ENCODE assay signal across 14 cellular contexts in the genomic region with DNA sequence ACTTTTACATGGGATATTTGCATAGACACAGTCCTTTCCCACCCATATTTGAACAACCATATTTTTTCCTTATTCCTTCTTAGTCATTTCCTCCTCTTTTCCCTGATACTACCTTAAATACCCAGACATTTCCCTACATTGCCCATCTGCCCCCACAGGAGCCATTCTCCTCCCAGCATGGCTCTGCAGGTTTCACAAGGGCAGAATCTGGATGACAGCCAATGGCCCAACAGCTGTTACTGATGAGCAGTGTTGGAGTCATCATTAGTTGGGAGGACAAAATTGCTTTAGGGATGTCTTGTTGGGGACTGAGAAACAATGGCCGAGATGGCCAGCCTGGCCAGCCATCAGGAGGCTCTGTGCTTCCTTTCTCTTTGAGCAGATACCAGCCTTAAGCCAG.
DNase-seq lines count a peak whose midpoint lies in the region; ATAC-seq and TF ChIP-seq lines count a peak whose summit lies in the region.
"Had no signal": no experiment of that assay in that cellular context is flagged by ENCODE, and none has a peak within 500 bp of the region (broad histone marks: within the 10 kb centered on the region; RNA-seq: fewer than 3 reads in every experiment).

No MANE protein-coding gene starts in this region.

- no peaks in the 10 kb centered on the region for H4K20me1 ChIP-seq in SK-N-SH (ENCODE audit: insufficient read depth)
- H4K20me1 ChIP-seq: BLaER1 treated with 17β-estradiol and CSF1 and Interleukin-3, amounts not matched to agents 10 nM and 100 nM had no signal

- H3K27me3 ChIP-seq in SK-N-SH (ENCODE audit: insufficient read depth): no peaks in the 10 kb centered on the region
- no peaks in the 10 kb centered on the region for H3K27me3 ChIP-seq in ovary
- H3K27me3 ChIP-seq: BLaER1 treated with 17β-estradiol and CSF1 and Interleukin-3, amounts not matched to agents 10 nM and 100 nM; esophagus squamous epithelium had no signal

- TF ChIP-seq CTCF in SK-N-SH (IDR thresholded peaks at IDR 0.05): no peak
- TF ChIP-seq CTCF in ovary (IDR thresholded peaks at IDR 0.05): no peak

- no peak overlapping the region for H3K4me3 ChIP-seq in SK-N-SH (ENCODE audit: low read depth in 2 of 2, low read length in 1 of 2)
- H3K4me3 ChIP-seq in ovary: no peak overlapping the region
- H3K4me3 ChIP-seq: BLaER1 treated with 17β-estradiol and CSF1 and Interleukin-3, amounts not matched to agents 10 nM and 100 nM; esophagus squamous epithelium had no signal

- H3K36me3 ChIP-seq in SK-N-SH (replicated peaks in 1 of 2; ENCODE audit: control insufficient read depth in 1 of 2, insufficient read depth in 2 of 2, low read length in 1 of 2): no peaks in the 10 kb centered on the region
- no peaks in the 10 kb centered on the region for H3K36me3 ChIP-seq in ovary
- H3K36me3 ChIP-seq: BLaER1 treated with 17β-estradiol and CSF1 and Interleukin-3, amounts not matched to agents 10 nM and 100 nM; esophagus squamous epithelium had no signal

- no peaks in the 10 kb centered on the region for H3K9me2 ChIP-seq in SK-N-SH

- H3K9ac ChIP-seq in SK-N-SH: no peak overlapping the region
- H3K9ac ChIP-seq: BLaER1 treated with 17β-estradiol and CSF1 and Interleukin-3, amounts not matched to agents 10 nM and 100 nM had no signal

- no peak overlapping the region for H2AFZ ChIP-seq in SK-N-SH (ENCODE audit: low read depth)

- H3K9me3 ChIP-seq in SK-N-SH (no peaks in the 10 kb centered on the region), ovary (no peaks in the 10 kb centered on the region)
- H3K9me3 ChIP-seq: esophagus squamous epithelium had no signal

- no peaks in the 10 kb centered on the region for H3K79me2 ChIP-seq in SK-N-SH (ENCODE audit: insufficient read depth)

- 67% methylated on average over 1 of the region's 1 CpG for WGBS in SK-N-SH (ENCODE audit: low lambda C conversion rate)
- 76 to 80% (median 80%) methylated on average over 1 of the region's 1 CpG for WGBS in ovary, 3 donors

- intact Hi-C loops in ovary (cut with DNase I): no loop called here

- TF ChIP-seq EP300 in SK-N-SH (IDR thresholded peaks at IDR 0.05; ENCODE audit: borderline replicate concordance in 1 of 2, low read depth in 1 of 2, low read length in 1 of 2): no peak
- TF ChIP-seq EP300 in ovary (IDR thresholded peaks at IDR 0.05): no peak

- CTCF ChIA-PET in SK-N-SH (lab: Yijun Ruan, JAX): no interaction called here

- no peak for TF ChIP-seq RAD21 in SK-N-SH (IDR thresholded peaks at IDR 0.05; ENCODE audit: low read length)

- TF ChIP-seq POLR2A in ovary (IDR thresholded peaks at IDR 0.05): no peak

- H3K4me2 ChIP-seq in SK-N-SH: no peak overlapping the region
- H3K4me2 ChIP-seq: BLaER1 treated with 17β-estradiol and CSF1 and Interleukin-3, amounts not matched to agents 10 nM and 100 nM had no signal

- no peak for ATAC-seq in SK-N-SH treated with all-trans-retinoic acid at 6 μM for 48 hours
- ATAC-seq in GM19455 (IDR thresholded peaks at IDR 0.05; ENCODE audit: unreplicated experiment): no peak

- H3F3A ChIP-seq in SK-N-SH (replicated peaks; ENCODE audit: insufficient read depth): no peaks in the 10 kb centered on the region

- POLR2A ChIA-PET in SK-N-SH (lab: Yijun Ruan, JAX): no interaction called here

- DNase-seq in SK-N-SH (no peak), NCI-H345 (lab: John Stamatoyannopoulos, UW) (peak; percentile 61), fibroblast of gingiva (ENCODE audit: low read depth) (peak; percentile 48), mesenteric fat pad (ENCODE audit: low spot score) (no peak), MV-4-11 (lab: John Stamatoyannopoulos, UW) (no peak), ovary (no peak)
- DNase-seq: activated CD4-positive, alpha-beta T cell treated with anti-CD3 and anti-CD28 coated beads, Interleukin-2, amount 50 U/mL, for 1 hour; activated gamma-delta T cell; caudate nucleus; esophagus squamous epithelium; stimulated activated CD8-positive, alpha-beta memory T cell treated with anti-CD3 and anti-CD28 coated beads, Interleukin-4, amount 100 ng/mL, for 48 hours had no signal

- H3K4me1 ChIP-seq in SK-N-SH (ENCODE audit: control insufficient read depth in 1 of 2, insufficient read depth in 2 of 2, low read depth in 1 of 2, low read length in 1 of 2) (peaks cover 0 to 7% of the 10 kb centered on the region in 2 experiments; a peak in 2 of 4 replicates), ovary (ENCODE audit: insufficient read depth) (no peaks in the 10 kb centered on the region)
- H3K4me1 ChIP-seq: BLaER1 treated with 17β-estradiol and CSF1 and Interleukin-3, amounts not matched to agents 10 nM and 100 nM had no signal

- H3K27ac ChIP-seq in SK-N-SH (ENCODE audit: low read depth in 2 of 2, low read length in 1 of 2): no peak overlapping the region
- H3K27ac ChIP-seq in ovary: no peak overlapping the region
- H3K27ac ChIP-seq: BLaER1 treated with 17β-estradiol and CSF1 and Interleukin-3, amounts not matched to agents 10 nM and 100 nM had no signal

TF ChIP-seq in SK-N-SH, 30 proteins besides CTCF, POLR2A, EP300 and RAD21:
- no peak for TF ChIP-seq FOSL2 (IDR thresholded peaks at IDR 0.05; ENCODE audit: borderline replicate concordance, low read depth)
- peak; percentile 31; the same call in 1 of the 2 replicates for TF ChIP-seq NFIC (IDR thresholded peaks at IDR 0.05; ENCODE audit: borderline replicate concordance)

TF ChIP-seq in SK-N-SH treated with all-trans-retinoic acid at 6 μM for 48 hours, 23 proteins besides CTCF, POLR2A, EP300 and RAD21 (continues in another document):
- TF ChIP-seq SNAI2 (CRISPR knock-in tag; IDR thresholded peaks at IDR 0.05) (no peak), ZNF70 (CRISPR knock-in tag; IDR thresholded peaks at IDR 0.05) (no peak), GLIS3 (CRISPR knock-in tag; IDR thresholded peaks at IDR 0.05) (no peak), TCF4 (CRISPR knock-in tag; IDR thresholded peaks at IDR 0.05; ENCODE audit: borderline replicate concordance) (no peak), ESRRG (CRISPR knock-in tag; IDR thresholded peaks at IDR 0.05) (no peak), RARB (CRISPR knock-in tag; IDR thresholded peaks at IDR 0.05) (no peak), ZC3H10 (CRISPR knock-in tag; IDR thresholded peaks at IDR 0.05) (no peak), PATZ1 (CRISPR knock-in tag; IDR thresholded peaks at IDR 0.05; ENCODE audit: borderline replicate concordance) (no peak)
- TF ChIP-seq, protein P1, sequence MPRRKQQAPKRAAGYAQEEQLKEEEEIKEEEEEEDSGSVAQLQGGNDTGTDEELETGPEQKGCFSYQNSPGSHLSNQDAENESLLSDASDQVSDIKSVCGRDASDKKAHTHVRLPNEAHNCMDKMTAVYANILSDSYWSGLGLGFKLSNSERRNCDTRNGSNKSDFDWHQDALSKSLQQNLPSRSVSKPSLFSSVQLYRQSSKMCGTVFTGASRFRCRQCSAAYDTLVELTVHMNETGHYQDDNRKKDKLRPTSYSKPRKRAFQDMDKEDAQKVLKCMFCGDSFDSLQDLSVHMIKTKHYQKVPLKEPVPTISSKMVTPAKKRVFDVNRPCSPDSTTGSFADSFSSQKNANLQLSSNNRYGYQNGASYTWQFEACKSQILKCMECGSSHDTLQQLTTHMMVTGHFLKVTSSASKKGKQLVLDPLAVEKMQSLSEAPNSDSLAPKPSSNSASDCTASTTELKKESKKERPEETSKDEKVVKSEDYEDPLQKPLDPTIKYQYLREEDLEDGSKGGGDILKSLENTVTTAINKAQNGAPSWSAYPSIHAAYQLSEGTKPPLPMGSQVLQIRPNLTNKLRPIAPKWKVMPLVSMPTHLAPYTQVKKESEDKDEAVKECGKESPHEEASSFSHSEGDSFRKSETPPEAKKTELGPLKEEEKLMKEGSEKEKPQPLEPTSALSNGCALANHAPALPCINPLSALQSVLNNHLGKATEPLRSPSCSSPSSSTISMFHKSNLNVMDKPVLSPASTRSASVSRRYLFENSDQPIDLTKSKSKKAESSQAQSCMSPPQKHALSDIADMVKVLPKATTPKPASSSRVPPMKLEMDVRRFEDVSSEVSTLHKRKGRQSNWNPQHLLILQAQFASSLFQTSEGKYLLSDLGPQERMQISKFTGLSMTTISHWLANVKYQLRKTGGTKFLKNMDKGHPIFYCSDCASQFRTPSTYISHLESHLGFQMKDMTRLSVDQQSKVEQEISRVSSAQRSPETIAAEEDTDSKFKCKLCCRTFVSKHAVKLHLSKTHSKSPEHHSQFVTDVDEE (CRISPR knock-in tag; IDR thresholded peaks at IDR 0.05): no peak
- TF ChIP-seq, protein P2, sequence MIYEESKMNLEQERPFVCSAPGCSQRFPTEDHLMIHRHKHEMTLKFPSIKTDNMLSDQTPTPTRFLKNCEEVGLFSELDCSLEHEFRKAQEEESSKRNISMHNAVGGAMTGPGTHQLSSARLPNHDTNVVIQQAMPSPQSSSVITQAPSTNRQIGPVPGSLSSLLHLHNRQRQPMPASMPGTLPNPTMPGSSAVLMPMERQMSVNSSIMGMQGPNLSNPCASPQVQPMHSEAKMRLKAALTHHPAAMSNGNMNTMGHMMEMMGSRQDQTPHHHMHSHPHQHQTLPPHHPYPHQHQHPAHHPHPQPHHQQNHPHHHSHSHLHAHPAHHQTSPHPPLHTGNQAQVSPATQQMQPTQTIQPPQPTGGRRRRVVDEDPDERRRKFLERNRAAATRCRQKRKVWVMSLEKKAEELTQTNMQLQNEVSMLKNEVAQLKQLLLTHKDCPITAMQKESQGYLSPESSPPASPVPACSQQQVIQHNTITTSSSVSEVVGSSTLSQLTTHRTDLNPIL (CRISPR knock-in tag; IDR thresholded peaks at IDR 0.05; ENCODE audit: low read depth): no peak

Comparison
In these comparisons a context has a peak if more than half of its experiments do, and no peak if none do; other contexts are left out.
1. DNase-seq: peak in NCI-H345 (single experiment) and fibroblast of gingiva (single experiment); none in SK-N-SH (single experiment), mesenteric fat pad (single experiment), MV-4-11 (single experiment) and ovary (0 of 5).